8 cellular contexts compared by ENCODE assay signal in the genomic region with DNA sequence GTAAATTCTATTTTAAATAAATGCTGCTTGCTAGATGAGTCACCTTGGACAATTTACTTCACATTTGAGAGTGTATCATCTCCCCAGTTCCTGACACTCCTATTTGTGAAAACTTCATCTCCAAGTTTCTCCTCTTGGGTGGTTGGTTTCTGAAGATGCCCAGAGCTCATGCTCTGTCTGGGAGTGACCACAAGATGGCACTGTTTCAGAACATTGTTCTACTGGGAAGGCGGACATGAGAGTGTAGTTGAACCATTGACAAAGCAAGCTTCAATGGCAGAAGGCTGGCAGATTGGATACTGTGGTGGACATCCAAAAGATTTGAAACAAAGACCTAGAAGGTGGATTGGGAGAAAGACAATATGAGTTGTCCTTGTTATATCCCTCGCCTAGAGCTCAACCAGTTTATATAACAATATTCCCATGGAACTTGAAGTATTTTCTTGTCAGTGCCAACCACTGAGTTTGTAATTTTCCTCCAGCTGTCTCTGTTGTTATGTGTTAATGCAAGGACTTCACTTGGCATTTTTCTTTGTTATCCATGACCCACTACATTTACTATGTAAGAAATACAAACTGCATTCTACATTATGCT.
DNase-seq lines count a peak whose midpoint lies in the region; ATAC-seq and TF ChIP-seq lines count a peak whose summit lies in the region.

No MANE protein-coding gene starts in this region.

- no peaks in the 10 kb centered on the region for H3K4me1 ChIP-seq in effector memory CD4-positive, alpha-beta T cell (ENCODE audit: control insufficient read depth, insufficient read depth, low read length, poor library complexity, severe bottlenecking)

- H3K27ac ChIP-seq in effector memory CD4-positive, alpha-beta T cell (ENCODE audit: insufficient read depth, low read length, poor library complexity, severe bottlenecking) = no peak overlapping the region

- no peaks in the 10 kb centered on the region for H3K4me1 Mint-ChIP-seq in progenitor cell of endocrine pancreas (ENCODE audit: low read depth)

- ATAC-seq in GM19043 (IDR thresholded peaks at IDR 0.05; ENCODE audit: low read depth, unreplicated experiment) (peak; percentile 85), HG03097 (IDR thresholded peaks at IDR 0.05; ENCODE audit: low FRiP score, unreplicated experiment) (peak; percentile 83)

- no peak overlapping the region for H3K4me3 Mint-ChIP-seq in progenitor cell of endocrine pancreas (ENCODE audit: low read depth)

- peak; percentile 81 for DNase-seq in DMS 273 (lab: John Stamatoyannopoulos, UW; ENCODE audit: unreplicated experiment)
- peak; percentile 59 for DNase-seq in NCI-H2171 treated with DMSO at 0.1 percent for 48 hours (lab: John Stamatoyannopoulos, UW)
- DNase-seq in activated CD4-positive, alpha-beta T cell treated with anti-CD3 and anti-CD28 coated beads, Interleukin-2, amount 50 U/mL, for 48 hours = peak; percentile 29 to 40
- DNase-seq in glomerular visceral epithelial cell (ENCODE audit: extremely low spot score) = peak; percentile 58
- peak; percentile 12 for DNase-seq in progenitor cell of endocrine pancreas (ENCODE audit: low spot score, unreplicated experiment)
- no peak for DNase-seq in effector memory CD4-positive, alpha-beta T cell

- H3K36me3 ChIP-seq in effector memory CD4-positive, alpha-beta T cell (ENCODE audit: control insufficient read depth, insufficient read depth, low read length) = no peaks in the 10 kb centered on the region

- no peaks in the 10 kb centered on the region for H3K9me3 ChIP-seq in effector memory CD4-positive, alpha-beta T cell (ENCODE audit: control insufficient read depth, low read length)

- no peaks in the 10 kb centered on the region for H3K9me3 Mint-ChIP-seq in progenitor cell of endocrine pancreas (ENCODE audit: low read depth)

- H3K27ac Mint-ChIP-seq in progenitor cell of endocrine pancreas = no peak overlapping the region

- no peaks in the 10 kb centered on the region for H3K27me3 ChIP-seq in effector memory CD4-positive, alpha-beta T cell (replicated peaks; ENCODE audit: control insufficient read depth, insufficient read depth, low read length, poor library complexity, severe bottlenecking)

- peaks cover 6% of the 10 kb centered on the region for H3K27me3 Mint-ChIP-seq in progenitor cell of endocrine pancreas

- TF ChIP-seq CTCF in progenitor cell of endocrine pancreas (IDR thresholded peaks at IDR 0.05; ENCODE audit: unreplicated experiment) = peak; percentile 80

- no peaks in the 10 kb centered on the region for H3K36me3 Mint-ChIP-seq in progenitor cell of endocrine pancreas (ENCODE audit: insufficient read depth)

- H3K4me3 ChIP-seq in effector memory CD4-positive, alpha-beta T cell (ENCODE audit: insufficient read depth, low read depth, low read length, poor library complexity, severe bottlenecking) = no peak overlapping the region

Comparison
In these comparisons a context has a peak if more than half of its experiments do, and no peak if none do; other contexts are left out.
1. DNase-seq: peak in DMS 273 (single experiment), NCI-H2171 treated with DMSO at 0.1 percent for 48 hours (single experiment), activated CD4-positive, alpha-beta T cell treated with anti-CD3 and anti-CD28 coated beads, Interleukin-2, amount 50 U/mL, for 48 hours (2 of 2), glomerular visceral epithelial cell (single experiment) and progenitor cell of endocrine pancreas (single experiment); none in effector memory CD4-positive, alpha-beta T cell (0 of 3).